In the genomic region with DNA sequence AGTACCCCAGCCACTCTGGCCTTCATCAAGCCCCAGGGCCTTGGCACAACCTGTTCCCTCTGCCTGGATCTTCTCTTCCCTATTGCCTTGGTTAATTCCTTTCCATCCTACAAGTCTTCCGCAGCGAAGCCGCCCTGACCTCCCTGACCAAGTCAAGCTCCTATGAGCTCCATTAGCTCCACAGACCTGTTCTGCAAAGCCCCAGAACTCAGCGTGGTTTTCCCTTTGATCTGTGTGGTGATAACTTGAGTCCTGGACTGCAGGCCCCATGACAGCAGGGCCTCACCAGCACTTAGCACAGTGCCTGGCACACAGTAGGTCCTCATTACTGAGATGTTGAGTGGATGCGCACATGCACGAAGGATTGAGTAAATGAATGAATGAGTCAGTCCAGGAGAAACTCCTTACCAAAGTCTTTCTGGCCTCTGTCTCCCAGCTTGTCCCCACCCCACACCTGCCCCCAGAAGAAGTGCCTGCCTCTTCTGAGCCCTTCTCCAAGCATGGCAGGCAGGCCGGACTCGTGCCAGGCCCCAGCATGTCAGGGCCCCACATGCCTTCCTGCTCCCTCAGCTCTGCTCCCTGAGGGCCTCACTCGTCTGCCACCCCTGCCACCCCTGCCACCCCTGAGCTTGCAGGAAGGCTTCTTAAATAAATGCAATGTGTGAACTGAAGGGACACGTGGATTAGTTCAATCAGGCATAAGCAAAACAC, we compare ENCODE assay signal across 30 cellular contexts. TPM values are rescaled to one million over a fixed set of nuclear protein-coding genes. Genes with fewer than 3 reads are reported as not detected.
DNase-seq lines count a peak whose midpoint lies in the region; ATAC-seq, FAIRE-seq and TF ChIP-seq lines count a peak whose summit lies in the region.
"Had no signal": no experiment of that assay in that cellular context is flagged by ENCODE, and none has a peak within 500 bp of the region (broad histone marks: within the 10 kb centered on the region; RNA-seq: fewer than 3 reads in every experiment).

No MANE protein-coding gene starts in this region.

- H3K27ac ChIP-seq in GM23248 (peak overlapping the region; percentile 8; the same call in 1 of the 2 replicates), VCaP (peak overlapping the region; percentile 98), HepG2 (ENCODE audit: extremely low read length, insufficient read depth, low read length) (peak overlapping the region; percentile 86), osteoblast (ENCODE audit: low read depth, low read length) (peak overlapping the region; percentile 45), ovary (no peak overlapping the region), gastroesophageal sphincter (no peak overlapping the region)

- H3K9ac ChIP-seq in GM23248 (peak overlapping the region; percentile 25; the same call in 1 of the 2 replicates), HepG2 (ENCODE audit: insufficient read depth, low read depth, low read length) (peak overlapping the region; percentile 40; the same call in 1 of the 2 replicates)

- no peak for FAIRE-seq in HepG2 (lab: Jason Lieb, UNC)
- FAIRE-seq: GM12878, keratinocyte had no signal

- TF ChIP-seq RAD21 in HepG2 (CRISPR knock-in tag; IDR thresholded peaks at IDR 0.05): no peak

- no peaks in the 10 kb centered on the region for H3K27me3 ChIP-seq in GM23248 (replicated peaks; ENCODE audit: insufficient read depth)
- H3K27me3 ChIP-seq in HepG2 (ENCODE audit: control insufficient read depth in 1 of 2, insufficient read depth in 2 of 2, low read length in 2 of 2): no peaks in the 10 kb centered on the region
- H3K27me3 ChIP-seq in osteoblast (ENCODE audit: insufficient read depth, low read length): no peaks in the 10 kb centered on the region
- H3K27me3 ChIP-seq in ovary: no peaks in the 10 kb centered on the region
- peaks cover 11% of the 10 kb centered on the region for H3K27me3 ChIP-seq in gastroesophageal sphincter
- H3K27me3 ChIP-seq: Peyer's patch had no signal

- H4K20me1 ChIP-seq in GM23248 (ENCODE audit: insufficient read depth): no peaks in the 10 kb centered on the region
- H4K20me1 ChIP-seq in HepG2 (ENCODE audit: insufficient read depth, low read length): no peaks in the 10 kb centered on the region; the same call in 1 of the 2 replicates
- H4K20me1 ChIP-seq in osteoblast (ENCODE audit: insufficient read depth, low read length): peaks cover 56% of the 10 kb centered on the region

- BruUV-seq in HepG2 (replicated peaks; lab: Mats Ljungman, UMichigan): no TSS peak

- in situ Hi-C loops in GM23248 (cut with MboI) (no loop called here), HepG2 (cut with HindIII; ENCODE audit: extremely low pct_ligation_motif_present, low pct_unique_long_range_greater_than_20kb) (no loop called here)

- WGBS in GM23248 (ENCODE audit: low coverage in 1 of 2, low lambda C conversion rate in 2 of 2, missing lambda C conversion rate in 2 of 2), 2 experiments: 91 to 93% methylated on average over 10 of the region's 10 CpGs
- 84% methylated on average over 10 of the region's 10 CpGs for WGBS in HepG2 (ENCODE audit: low lambda C conversion rate)
- 93 to 98% (median 96%) methylated on average over 10 of the region's 10 CpGs for WGBS in ovary, 3 donors
- 100% methylated on average over 1 of the region's 10 CpGs for WGBS in gastroesophageal sphincter (ENCODE audit: low coverage in 1 of 2), 2 donors

- TF ChIP-seq POLR2A in HepG2 (IDR thresholded peaks at IDR 0.05; ENCODE audit: insufficient read depth in 1 of 2, low read depth in 2 of 2, low read length in 2 of 2) (no peak), ovary (IDR thresholded peaks at IDR 0.05) (no peak), gastroesophageal sphincter (IDR thresholded peaks at IDR 0.05) (no peak)

- ATAC-seq in HepG2 (no peak), omental fat pad (ENCODE audit: low FRiP score) (no peak), GM18909 (IDR thresholded peaks at IDR 0.05; ENCODE audit: poor library complexity, unreplicated experiment) (no peak), gastroesophageal sphincter (no peak)
- ATAC-seq: GM12878; natural killer cell treated with Interleukin-12 subunit alpha and Interleukin-12 subunit beta and Interleukin-15 and Interleukin-18, amount 100 ng/mL, for 72 hours; sciatic nerve had no signal

- intact Hi-C loops in HepG2 (cut with micrococcal nuclease; ENCODE audit: unreplicated experiment): loop anchor here (5.0 kb wide), 1 partner anchor 69 kb away; no protein-coding TSS in a partner anchor
- intact Hi-C loops in ovary (cut with DNase I): no loop called here

- no peaks in the 10 kb centered on the region for H3K9me2 ChIP-seq in GM23248 (ENCODE audit: insufficient read depth)

- H3K9me3 ChIP-seq in GM23248 (ENCODE audit: low read depth) (no peaks in the 10 kb centered on the region), HepG2 (ENCODE audit: low read length) (no peaks in the 10 kb centered on the region), osteoblast (ENCODE audit: low read depth, low read length) (no peaks in the 10 kb centered on the region), ovary (no peaks in the 10 kb centered on the region), gastroesophageal sphincter (no peaks in the 10 kb centered on the region)
- H3K9me3 ChIP-seq: Peyer's patch, tibial nerve had no signal

- TF ChIP-seq CTCF in VCaP (conservative IDR thresholded peaks at IDR 0.05) (no peak), HepG2 (CRISPR knock-in tag; IDR thresholded peaks at IDR 0.05) (no peak), osteoblast (IDR thresholded peaks at IDR 0.05; ENCODE audit: extremely low read depth, low read depth, low read length) (no peak), omental fat pad (IDR thresholded peaks at IDR 0.05) (no peak), ovary (IDR thresholded peaks at IDR 0.05) (no peak), gastroesophageal sphincter (IDR thresholded peaks at IDR 0.05) (no peak)

- H3K79me2 ChIP-seq in GM23248 (ENCODE audit: insufficient read depth): peaks cover 100% of the 10 kb centered on the region
- peaks cover 31% of the 10 kb centered on the region for H3K79me2 ChIP-seq in HepG2 (ENCODE audit: insufficient read depth, low read length)
- peaks cover 86% of the 10 kb centered on the region for H3K79me2 ChIP-seq in osteoblast (ENCODE audit: insufficient read depth, low read length)

- H3K36me3 ChIP-seq in GM23248 (ENCODE audit: low read depth) (peaks cover 34% of the 10 kb centered on the region; the same call in 1 of the 2 replicates), HepG2 (replicated peaks in 1 of 2; ENCODE audit: control insufficient read depth in 1 of 2, insufficient read depth in 2 of 2, low read length in 2 of 2) (peaks cover 14 to 31% of the 10 kb centered on the region in 2 experiments), osteoblast (ENCODE audit: insufficient read depth, low read length) (peaks cover 73% of the 10 kb centered on the region), ovary (no peaks in the 10 kb centered on the region), gastroesophageal sphincter (no peaks in the 10 kb centered on the region)

- TF ChIP-seq EP300 in HepG2 (IDR thresholded peaks at IDR 0.05; ENCODE audit: low read depth in 2 of 2, low read length in 2 of 2) (no peak), HepG2 (CRISPR knock-in tag; IDR thresholded peaks at IDR 0.05; ENCODE audit: borderline replicate concordance) (no peak), ovary (IDR thresholded peaks at IDR 0.05) (no peak), gastroesophageal sphincter (IDR thresholded peaks at IDR 0.05) (no peak)

- H3F3A ChIP-seq in GM23248 (ENCODE audit: insufficient read depth): peaks cover 76% of the 10 kb centered on the region

- no peak for DNase-seq in GM23248
- DNase-seq in HepG2 (ENCODE audit: low spot score): no peak
- peak; percentile 77 for DNase-seq in osteoblast (ENCODE audit: insufficient read length, low spot score, missing footprints)
- DNase-seq in omental fat pad (ENCODE audit: low spot score): no peak
- no peak for DNase-seq in ovary
- DNase-seq: activated CD4-positive, alpha-beta memory T cell treated with anti-CD3 and anti-CD28 coated beads for 36 hours; activated CD4-positive, CD25-positive, alpha-beta regulatory T cell treated with anti-CD3 and anti-CD28 coated beads, Interleukin-2, amount 50 U/mL, for 72 hours; activated naive CD4-positive, alpha-beta T cell; CD8-positive, alpha-beta memory T cell; effector CD8-positive, alpha-beta T cell; HCEC 1CT; head of caudate nucleus; MV-4-11; NCI-H1436; NCI-H226; NCI-H69; SHP77 treated with DMSO at 0.1 percent for 48 hours; stimulated activated CD4-positive, alpha-beta T cell treated with anti-CD3 and anti-CD28 coated beads, Interleukin-4, amount 100 ng/mL, for 24 hours had no signal

- POLR2A ChIA-PET in HepG2 (lab: Yijun Ruan, JAX): no interaction called here

- H3K4me2 ChIP-seq in GM23248 (ENCODE audit: unreplicated experiment) (no peak overlapping the region), HepG2 (ENCODE audit: low read depth, low read length) (peak overlapping the region; percentile 70), osteoblast (ENCODE audit: insufficient read depth, low read length) (no peak overlapping the region)

- H2AFZ ChIP-seq in GM23248 (no peak overlapping the region), HepG2 (ENCODE audit: low read length) (no peak overlapping the region), osteoblast (ENCODE audit: low read length) (no peak overlapping the region)

- no peak overlapping the region for H3K4me3 ChIP-seq in GM23248
- H3K4me3 ChIP-seq in HepG2 (replicated peaks in 1 of 3; ENCODE audit: insufficient read depth in 1 of 3, low read depth in 2 of 3, low read length in 3 of 3): peak overlapping the region in 1 of 3 experiments; percentile 56; a peak in 1 of 6 replicates
- H3K4me3 ChIP-seq in osteoblast (ENCODE audit: insufficient read depth, low read length): no peak overlapping the region
- H3K4me3 ChIP-seq in ovary: no peak overlapping the region
- no peak overlapping the region for H3K4me3 ChIP-seq in gastroesophageal sphincter
- H3K4me3 ChIP-seq: GM12878, tibial nerve had no signal

- CTCF ChIA-PET in HepG2 (lab: Yijun Ruan, JAX; ENCODE audit: low intra/inter-chr PET ratio, low total read pairs): no interaction called here

- H3K4me1 ChIP-seq in GM23248 (ENCODE audit: insufficient read depth) (peaks cover 20% of the 10 kb centered on the region), HepG2 (ENCODE audit: insufficient read depth, low read length) (peaks cover 92% of the 10 kb centered on the region), osteoblast (ENCODE audit: insufficient read depth, low read length) (peaks cover 28% of the 10 kb centered on the region), ovary (ENCODE audit: insufficient read depth) (no peaks in the 10 kb centered on the region), gastroesophageal sphincter (peaks cover 0 to 10% (median 0%) of the 10 kb centered on the region in 3 donors)

RNA-seq across cellular contexts. Expression of a gene that starts 6.3 kb away (rescaled TPM):
- 464 and 467 TPM in 2 replicates for total RNA-seq in GM23248 (2014; rRNA removed; shearing (Covaris generic))
- polyA plus RNA-seq in GM23248 (2016; fragmentation: Nextera tagmentation; extraction: Ambion mirVana) (568 and 585 TPM in 2 replicates), HepG2 (2011; rRNA removed) (91.6 and 133 TPM in 2 replicates), ovary (10 to 100 TPM in 1 of 2 donors, 1 to 10 TPM in 1; 4.7 to 13.0 TPM)
- total RNA-seq in HepG2 (2016; rRNA removed; fragmentation: Illumina TruSeq; extraction: Trizol) (34.6 and 60.4 TPM in 2 replicates), osteoblast (87.9 and 98.7 TPM in 2 replicates), omental fat pad (100 to 1,000 TPM in 1 of 4 donors, 10 to 100 TPM in 3; 33.6 to 107 (median 71.9) TPM), ovary (10 to 100 TPM in 1 of 7 donors, 1 to 10 TPM in 4, under 1 TPM in 2; 0.30 to 10.0 (median 3.3) TPM), gastroesophageal sphincter (10 to 100 TPM in 3 of 4 donors, 1 to 10 TPM in 1; 2.3 to 24.4 (median 15.9) TPM)
- 15.6 and 16.8 TPM in 2 replicates for total RNA-seq in HepG2 (2016; cell fraction: cytosol; rRNA removed; fragmentation: Illumina TruSeq; extraction: Trizol; ENCODE audit: low read depth)
- 26.1 and 65.2 TPM in 2 replicates for total RNA-seq in HepG2 (2016; cell fraction: insoluble cytoplasmic fraction; rRNA removed; fragmentation: Illumina TruSeq; extraction: Trizol)
- total RNA-seq in HepG2 (2016; cell fraction: membrane; rRNA removed; fragmentation: Illumina TruSeq; extraction: Trizol): 26.0 and 27.7 TPM in 2 replicates
- total RNA-seq in HepG2 (2016; cell fraction: nucleus; rRNA removed; fragmentation: Illumina TruSeq; extraction: Trizol): 86.6 and 113 TPM in 2 replicates
- polyA plus RNA-seq in HepG2 (2011; cell fraction: cytosol; rRNA removed): 71.6 and 76.1 TPM in 2 replicates
- polyA plus RNA-seq in HepG2 (2011; cell fraction: nucleus; rRNA removed): 264 and 286 TPM in 2 replicates
- 157 and 182 TPM in 2 replicates for polyA plus RNA-seq in HepG2 (2012)
- polyA plus RNA-seq in HepG2 (2016; cell fraction: cytosol; fragmentation: Illumina TruSeq; extraction: Trizol; ENCODE audit: low read depth): 14.0 and 14.9 TPM in 2 replicates
- 44.3 and 62.9 TPM in 2 replicates for polyA plus RNA-seq in HepG2 (2016; cell fraction: insoluble cytoplasmic fraction; fragmentation: Illumina TruSeq; extraction: Trizol; ENCODE audit: low read depth)
- polyA plus RNA-seq in HepG2 (2016; cell fraction: membrane; fragmentation: Illumina TruSeq; extraction: Trizol; ENCODE audit: low read depth): 31.7 and 35.7 TPM in 2 replicates
- 327 and 338 TPM in 2 replicates for polyA plus RNA-seq in HepG2 (2016; cell fraction: nucleus; fragmentation: Illumina TruSeq; extraction: Trizol; ENCODE audit: insufficient read depth, low read depth)
- polyA minus RNA-seq in HepG2 (2011; rRNA and poly(A)+ RNA removed; ENCODE audit: low replicate concordance): 0.07 and 103 TPM in 2 replicates
- 60.8 and 79.8 TPM in 2 replicates for polyA minus RNA-seq in HepG2 (2011; cell fraction: cytosol; rRNA and poly(A)+ RNA removed)
- polyA minus RNA-seq in HepG2 (2011; cell fraction: nucleus; rRNA and poly(A)+ RNA removed): 44.8 and 60.0 TPM in 2 replicates
- polyA plus RNA-seq: CD8-positive, alpha-beta memory T cell had no signal

RNA-seq across cellular contexts. Expression of a gene that starts 32.2 kb away (rescaled TPM):
- not detected in 2 replicates for total RNA-seq in GM23248 (2014; rRNA removed; shearing (Covaris generic))
- polyA plus RNA-seq in GM23248 (2016; fragmentation: Nextera tagmentation; extraction: Ambion mirVana) (not detected in 2 replicates), HepG2 (2011; rRNA removed) (not detected in 2 replicates), ovary (under 1 TPM in 1 of 2 donors, not detected in 1; 0.19 TPM)
- total RNA-seq in HepG2 (2016; rRNA removed; fragmentation: Illumina TruSeq; extraction: Trizol) (not detected in 2 replicates), osteoblast (0.72 and 1.5 TPM in 2 replicates), omental fat pad (under 1 TPM in 1 of 4 donors, not detected in 3; 0.48 TPM), ovary (not detected), gastroesophageal sphincter (not detected)
- total RNA-seq in HepG2 (2016; cell fraction: cytosol; rRNA removed; fragmentation: Illumina TruSeq; extraction: Trizol; ENCODE audit: low read depth): not detected in 2 replicates
- 0.13 TPM in 1 of 2 replicates, not detected in the other for total RNA-seq in HepG2 (2016; cell fraction: insoluble cytoplasmic fraction; rRNA removed; fragmentation: Illumina TruSeq; extraction: Trizol)
- not detected in 2 replicates for total RNA-seq in HepG2 (2016; cell fraction: membrane; rRNA removed; fragmentation: Illumina TruSeq; extraction: Trizol)
- total RNA-seq in HepG2 (2016; cell fraction: nucleus; rRNA removed; fragmentation: Illumina TruSeq; extraction: Trizol): not detected in 2 replicates
- polyA plus RNA-seq in HepG2 (2011; cell fraction: cytosol; rRNA removed): not detected in 2 replicates
- not detected in 2 replicates for polyA plus RNA-seq in HepG2 (2011; cell fraction: nucleus; rRNA removed)
- not detected in 2 replicates for polyA plus RNA-seq in HepG2 (2012)
- polyA plus RNA-seq in HepG2 (2016; cell fraction: cytosol; fragmentation: Illumina TruSeq; extraction: Trizol; ENCODE audit: low read depth): not detected in 2 replicates
- polyA plus RNA-seq in HepG2 (2016; cell fraction: insoluble cytoplasmic fraction; fragmentation: Illumina TruSeq; extraction: Trizol; ENCODE audit: low read depth): not detected in 2 replicates
- polyA plus RNA-seq in HepG2 (2016; cell fraction: membrane; fragmentation: Illumina TruSeq; extraction: Trizol; ENCODE audit: low read depth): not detected in 2 replicates
- polyA plus RNA-seq in HepG2 (2016; cell fraction: nucleus; fragmentation: Illumina TruSeq; extraction: Trizol; ENCODE audit: insufficient read depth, low read depth): not detected in 2 replicates
- not detected in 2 replicates for polyA minus RNA-seq in HepG2 (2011; rRNA and poly(A)+ RNA removed; ENCODE audit: low replicate concordance)
- polyA minus RNA-seq in HepG2 (2011; cell fraction: cytosol; rRNA and poly(A)+ RNA removed): not detected in 2 replicates
- not detected in 2 replicates for polyA minus RNA-seq in HepG2 (2011; cell fraction: nucleus; rRNA and poly(A)+ RNA removed)
- total RNA-seq: activated CD4-positive, alpha-beta memory T cell treated with anti-CD3 and anti-CD28 coated beads for 36 hours; CD8-positive, alpha-beta memory T cell; GM12878; liver; natural killer cell treated with Interleukin-12 subunit alpha and Interleukin-12 subunit beta and Interleukin-15 and Interleukin-18, amount 100 ng/mL, for 72 hours; Peyer's patch; progenitor cell of endocrine pancreas; T-helper 2 cell treated with Interferon-gamma antibody and Interleukin-4, amounts not matched to agents 100 ng/mL and 5 ng/mL, for 36 hours had no signal
- polyA plus RNA-seq: CD8-positive, alpha-beta memory T cell had no signal

RNA-seq across cellular contexts. Expression of a gene that starts 57.3 kb away (rescaled TPM):
- not detected in 2 replicates for total RNA-seq in GM23248 (2014; rRNA removed; shearing (Covaris generic))
- polyA plus RNA-seq in GM23248 (2016; fragmentation: Nextera tagmentation; extraction: Ambion mirVana): 0.48 and 0.63 TPM in 2 replicates
- not detected in 2 replicates for total RNA-seq in HepG2 (2016; rRNA removed; fragmentation: Illumina TruSeq; extraction: Trizol)
- total RNA-seq in HepG2 (2016; cell fraction: cytosol; rRNA removed; fragmentation: Illumina TruSeq; extraction: Trizol; ENCODE audit: low read depth): 0.09 TPM in 1 of 2 replicates, not detected in the other
- total RNA-seq in HepG2 (2016; cell fraction: insoluble cytoplasmic fraction; rRNA removed; fragmentation: Illumina TruSeq; extraction: Trizol): not detected in 2 replicates
- total RNA-seq in HepG2 (2016; cell fraction: membrane; rRNA removed; fragmentation: Illumina TruSeq; extraction: Trizol): not detected in 2 replicates
- not detected in 2 replicates for total RNA-seq in HepG2 (2016; cell fraction: nucleus; rRNA removed; fragmentation: Illumina TruSeq; extraction: Trizol)
- polyA plus RNA-seq in HepG2 (2011; rRNA removed): not detected in 2 replicates
- polyA plus RNA-seq in HepG2 (2011; cell fraction: cytosol; rRNA removed): not detected in 2 replicates
- not detected in 2 replicates for polyA plus RNA-seq in HepG2 (2011; cell fraction: nucleus; rRNA removed)
- not detected in 2 replicates for polyA plus RNA-seq in HepG2 (2012)
- 0.09 TPM in 1 of 2 replicates, not detected in the other for polyA plus RNA-seq in HepG2 (2016; cell fraction: cytosol; fragmentation: Illumina TruSeq; extraction: Trizol; ENCODE audit: low read depth)
- polyA plus RNA-seq in HepG2 (2016; cell fraction: insoluble cytoplasmic fraction; fragmentation: Illumina TruSeq; extraction: Trizol; ENCODE audit: low read depth): not detected in 2 replicates
- polyA plus RNA-seq in HepG2 (2016; cell fraction: membrane; fragmentation: Illumina TruSeq; extraction: Trizol; ENCODE audit: low read depth): not detected in 2 replicates
- polyA plus RNA-seq in HepG2 (2016; cell fraction: nucleus; fragmentation: Illumina TruSeq; extraction: Trizol; ENCODE audit: insufficient read depth, low read depth): not detected in 2 replicates
- 1.7 TPM in 1 of 2 replicates, not detected in the other for polyA minus RNA-seq in HepG2 (2011; rRNA and poly(A)+ RNA removed; ENCODE audit: low replicate concordance)
- polyA minus RNA-seq in HepG2 (2011; cell fraction: cytosol; rRNA and poly(A)+ RNA removed): 1.3 TPM in 1 of 2 replicates, not detected in the other
- polyA minus RNA-seq in HepG2 (2011; cell fraction: nucleus; rRNA and poly(A)+ RNA removed): 0.26 TPM in 1 of 2 replicates, not detected in the other
- total RNA-seq in osteoblast: under 0.01 TPM in 2 replicates
- 10 to 100 TPM in 1 of 4 donors, 1 to 10 TPM in 3; 4.0 to 16.2 (median 6.5) TPM for total RNA-seq in omental fat pad
- 1 to 10 TPM in 4 of 7 donors, under 1 TPM in 3; 0.20 to 1.3 (median 1.1) TPM for total RNA-seq in ovary
- polyA plus RNA-seq in ovary: under 1 TPM in 1 of 2 donors, not detected in 1; 0.33 TPM
- total RNA-seq in gastroesophageal sphincter: 1 to 10 TPM in 1 of 4 donors, under 1 TPM in 3; 0.15 to 2.0 (median 0.60) TPM
- polyA plus RNA-seq: keratinocyte had no signal

Comparison
In these comparisons a context has a peak if more than half of its experiments do, and no peak if none do; other contexts are left out.
1. H3K27ac ChIP-seq: peak in GM23248 (single experiment), VCaP (single experiment), HepG2 (single experiment) and osteoblast (single experiment); none in ovary (0 of 2) and gastroesophageal sphincter (0 of 4).